12 cellular contexts compared by ENCODE assay signal in genomic region chr1:164613176-164613575, GRCh38. TPM values are rescaled to one million over a fixed set of nuclear protein-coding genes. Genes with fewer than 3 reads are reported as not detected.
DNase-seq lines count a peak whose midpoint lies in the region; ATAC-seq and TF ChIP-seq lines count a peak whose summit lies in the region.
"Had no signal": no experiment of that assay in that cellular context is flagged by ENCODE, and none has a peak within 500 bp of the region (broad histone marks: within the 10 kb centered on the region; RNA-seq: fewer than 3 reads in every experiment).

No MANE protein-coding gene starts in this region.

- peak overlapping the region; percentile 32 for H3K4me2 ChIP-seq in KMS-11

- WGBS in stomach, 5 donors = 33 to 53% (median 45%) methylated on average over 3 of the region's 3 CpGs

- H3K36me3 ChIP-seq in KMS-11 (ENCODE audit: insufficient read depth) (no peaks in the 10 kb centered on the region), stomach (no peaks in the 10 kb centered on the region)

- H3K4me3 ChIP-seq in KMS-11 (IDR thresholded peaks at IDR 0.05; ENCODE audit: insufficient read depth, low read depth, low read length) (no peak overlapping the region), astrocyte of the spinal cord (ENCODE audit: low read depth, low read length) (no peak overlapping the region), stomach (no peak overlapping the region)

- intact Hi-C loops in stomach (cut with DNase I; ENCODE audit: low total_unique reads) = no loop called here

- H3K4me3 Mint-ChIP-seq in natural killer cell treated with Interleukin-12 subunit alpha and Interleukin-12 subunit beta and Interleukin-15 and Interleukin-18, amount 100 ng/mL, for 72 hours = no peak overlapping the region
- H3K4me3 Mint-ChIP-seq: stimulated activated naive CD8-positive, alpha-beta T cell treated with anti-CD3 and anti-CD28 coated beads, Interleukin-15, amount 100 ng/mL, for 72 hours had no signal

- no peak overlapping the region for H3K9ac ChIP-seq in KMS-11

- ATAC-seq in natural killer cell treated with Interleukin-12 subunit alpha and Interleukin-12 subunit beta and Interleukin-15 and Interleukin-18, amount 100 ng/mL, for 72 hours = no peak
- ATAC-seq: activated CD4-positive, CD25-positive, alpha-beta regulatory T cell treated with anti-CD3 and anti-CD28 coated beads, Interleukin-2, amount 50 U/mL, for 24 hours; stimulated activated naive CD8-positive, alpha-beta T cell treated with anti-CD3 and anti-CD28 coated beads, Interleukin-15, amount 100 ng/mL, for 72 hours had no signal

- peaks cover 11 to 17% of the 10 kb centered on the region in 2 donors for H3K27me3 Mint-ChIP-seq in natural killer cell treated with Interleukin-12 subunit alpha and Interleukin-12 subunit beta and Interleukin-15 and Interleukin-18, amount 100 ng/mL, for 72 hours
- H3K27me3 Mint-ChIP-seq: stimulated activated naive CD8-positive, alpha-beta T cell treated with anti-CD3 and anti-CD28 coated beads, Interleukin-15, amount 100 ng/mL, for 72 hours had no signal

- in situ Hi-C loops in astrocyte of the spinal cord (cut with HindIII; ENCODE audit: low sequenced_read_pairs) = no loop called here

- no peaks in the 10 kb centered on the region for H4K20me1 ChIP-seq in KMS-11 (ENCODE audit: insufficient read depth)

- H3K9me3 Mint-ChIP-seq in natural killer cell treated with Interleukin-12 subunit alpha and Interleukin-12 subunit beta and Interleukin-15 and Interleukin-18, amount 100 ng/mL, for 72 hours = no peaks in the 10 kb centered on the region
- H3K9me3 Mint-ChIP-seq: activated T-helper 2 cell treated with anti-CD3 and anti-CD28 coated beads, Interferon-gamma antibody, Interleukin-2, Interleukin-4, amounts not matched to agents 10 μg/mL and 5 μg/mL and 100 μg/mL, durations not matched to agents 14 hours and 24 hours and 36 hours; stimulated activated naive CD8-positive, alpha-beta T cell treated with anti-CD3 and anti-CD28 coated beads, Interleukin-15, amount 100 ng/mL, for 72 hours had no signal

- TF ChIP-seq CTCF in KMS-11 (conservative IDR thresholded peaks at IDR 0.05; ENCODE audit: low read depth, low read length) (no peak), astrocyte of the spinal cord (IDR thresholded peaks at IDR 0.05; ENCODE audit: low read depth, low read length) (no peak), stomach (IDR thresholded peaks at IDR 0.05) (no peak)

- no peaks in the 10 kb centered on the region for H3K4me1 Mint-ChIP-seq in natural killer cell treated with Interleukin-12 subunit alpha and Interleukin-12 subunit beta and Interleukin-15 and Interleukin-18, amount 100 ng/mL, for 72 hours (ENCODE audit: low read depth in 2 of 2)
- H3K4me1 Mint-ChIP-seq: stimulated activated naive CD8-positive, alpha-beta T cell treated with anti-CD3 and anti-CD28 coated beads, Interleukin-15, amount 100 ng/mL, for 72 hours had no signal

- H2AFZ ChIP-seq in KMS-11 (ENCODE audit: low read depth) = no peak overlapping the region

- H3K79me2 ChIP-seq in KMS-11 (ENCODE audit: insufficient read depth, low read depth) = no peaks in the 10 kb centered on the region

- H3K4me1 ChIP-seq in KMS-11 (ENCODE audit: low read depth, poor library complexity, severe bottlenecking) = peaks cover 38% of the 10 kb centered on the region
- peaks cover 28 to 97% (median 61%) of the 10 kb centered on the region in 4 donors for H3K4me1 ChIP-seq in stomach

- no peak for TF ChIP-seq EP300 in stomach (IDR thresholded peaks at IDR 0.05)

- peak overlapping the region; percentile 56; the same call in 1 of the 2 replicates for H3K27ac ChIP-seq in KMS-11
- peak overlapping the region; percentile 25 to 91 (median 80) for H3K27ac ChIP-seq in stomach

- DNase-seq in astrocyte of the spinal cord (ENCODE audit: low read depth, low spot score) (peak; percentile 30), left kidney (ENCODE audit: low read depth, low spot score) (peak; percentile 54), stomach (peak; percentile 40), hepatic stellate cell (ENCODE audit: low spot score) (no peak), SW 1271 (lab: John Stamatoyannopoulos, UW) (no peak)
- DNase-seq in natural killer cell treated with Interleukin-12 subunit alpha and Interleukin-12 subunit beta and Interleukin-15 and Interleukin-18, amount 100 ng/mL, for 72 hours (ENCODE audit: low spot score) = no peak
- DNase-seq: NCI-H2171 treated with DMSO at 0.1 percent for 48 hours; SHP77 treated with DMSO at 0.1 percent for 48 hours; stimulated activated naive CD8-positive, alpha-beta T cell treated with anti-CD3 and anti-CD28 coated beads, Interleukin-15, amount 100 ng/mL, for 72 hours had no signal

- no peaks in the 10 kb centered on the region for H3K9me3 ChIP-seq in stomach

- H3K27me3 ChIP-seq in KMS-11 (ENCODE audit: insufficient read depth, low read depth) (no peaks in the 10 kb centered on the region), stomach (no peaks in the 10 kb centered on the region)

- no peaks in the 10 kb centered on the region for H3K36me3 Mint-ChIP-seq in natural killer cell treated with Interleukin-12 subunit alpha and Interleukin-12 subunit beta and Interleukin-15 and Interleukin-18, amount 100 ng/mL, for 72 hours

- no peak for TF ChIP-seq POLR2A in stomach (IDR thresholded peaks at IDR 0.05)

- no peak overlapping the region for H3K27ac Mint-ChIP-seq in natural killer cell treated with Interleukin-12 subunit alpha and Interleukin-12 subunit beta and Interleukin-15 and Interleukin-18, amount 100 ng/mL, for 72 hours
- H3K27ac Mint-ChIP-seq: activated T-helper 2 cell treated with anti-CD3 and anti-CD28 coated beads, Interferon-gamma antibody, Interleukin-2, Interleukin-4, amounts not matched to agents 10 μg/mL and 5 μg/mL and 100 μg/mL, durations not matched to agents 14 hours and 24 hours and 36 hours; stimulated activated naive CD8-positive, alpha-beta T cell treated with anti-CD3 and anti-CD28 coated beads, Interleukin-15, amount 100 ng/mL, for 72 hours had no signal

RNA-seq across cellular contexts. Expression of gene PBX1, which starts 54.2 kb away (rescaled TPM):
- total RNA-seq in stomach = 100 to 1,000 TPM in 1 of 5 donors, 10 to 100 TPM in 4; 11.6 to 113 (median 31.0) TPM
- 10 to 100 TPM; 11.0 to 15.6 (median 12.3) TPM for polyA plus RNA-seq in stomach
- total RNA-seq in natural killer cell treated with Interleukin-12 subunit alpha and Interleukin-12 subunit beta and Interleukin-15 and Interleukin-18, amount 100 ng/mL, for 72 hours = under 1 TPM in 1 of 2 donors, not detected in 1; 0.53 TPM
- total RNA-seq: activated T-helper 2 cell treated with anti-CD3 and anti-CD28 coated beads, Interferon-gamma antibody, Interleukin-2, Interleukin-4, amounts not matched to agents 10 μg/mL and 5 μg/mL and 100 μg/mL, durations not matched to agents 14 hours and 24 hours and 36 hours had no signal

Comparison
In these comparisons a context has a peak if more than half of its experiments do, and no peak if none do; other contexts are left out.
1. DNase-seq: peak in astrocyte of the spinal cord (single experiment), left kidney (single experiment) and stomach (single experiment); none in natural killer cell treated with Interleukin-12 subunit alpha and Interleukin-12 subunit beta and Interleukin-15 and Interleukin-18, amount 100 ng/mL, for 72 hours (single experiment), hepatic stellate cell (single experiment) and SW 1271 (0 of 2).
2. RNA of gene PBX1, which starts 54.2 kb away (total RNA-seq): 11.6 to 113 TPM in stomach; 0.53 TPM in natural killer cell treated with Interleukin-12 subunit alpha and Interleukin-12 subunit beta and Interleukin-15 and Interleukin-18, amount 100 ng/mL, for 72 hours; every median in the first group is over 4 times any median in the second.